8 cellular contexts compared by ENCODE assay signal in the genomic region with DNA sequence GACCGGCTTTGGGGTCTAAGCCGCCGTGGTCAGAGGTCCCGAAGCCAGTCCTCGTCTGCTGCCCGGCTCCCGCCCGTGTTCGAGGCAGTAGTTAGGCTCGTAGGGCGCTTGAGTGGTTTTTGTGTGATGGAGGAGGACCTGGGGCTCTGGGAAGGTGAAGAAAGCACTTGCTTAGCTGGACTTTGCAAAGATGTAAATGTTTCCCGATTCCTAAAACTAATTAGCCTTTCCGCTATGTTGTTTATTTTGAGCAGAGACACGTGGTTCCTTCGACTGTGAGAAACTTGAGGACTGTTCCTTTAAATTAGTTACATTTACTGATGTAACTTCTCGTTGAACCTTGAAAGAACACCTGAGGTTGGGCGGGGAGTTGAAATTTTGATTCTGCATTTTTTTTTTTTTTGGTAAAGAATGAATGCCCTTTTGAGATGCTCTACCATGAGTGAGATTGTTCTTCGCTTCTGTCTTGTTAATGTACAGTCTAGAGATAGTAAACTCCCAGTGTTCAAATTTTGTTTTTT. TPM values are rescaled to one million over a fixed set of nuclear protein-coding genes. Genes with fewer than 3 reads are reported as not detected.
DNase-seq lines count a peak whose midpoint lies in the region; ATAC-seq and TF ChIP-seq lines count a peak whose summit lies in the region.

No MANE protein-coding gene starts in this region.

- peaks cover 6 to 13% (median 9%) of the 10 kb centered on the region in 3 donors for H3K27me3 Mint-ChIP-seq in immature natural killer cell (ENCODE audit: low read depth in 3 of 3)

- H3K9me3 Mint-ChIP-seq in immature natural killer cell = no peaks in the 10 kb centered on the region

- H3K27ac ChIP-seq in ascending aorta = peak overlapping the region; percentile 99 to 100
- peak overlapping the region; percentile 96 for H3K27ac ChIP-seq in stomach smooth muscle (ENCODE audit: low read length)

- no peaks in the 10 kb centered on the region for H3K36me3 Mint-ChIP-seq in immature natural killer cell

- H3K4me1 ChIP-seq in ascending aorta (peaks cover 0 to 21% of the 10 kb centered on the region in 2 donors), stomach smooth muscle (ENCODE audit: control insufficient read depth, insufficient read depth, low read length) (no peaks in the 10 kb centered on the region)

- no peak for TF ChIP-seq CTCF in GM10266 (IDR thresholded peaks at IDR 0.05; ENCODE audit: control insufficient read depth, insufficient read depth, low read depth, missing control alignments)
- no peak for TF ChIP-seq CTCF in ascending aorta (IDR thresholded peaks at IDR 0.05)

- H3K27ac Mint-ChIP-seq in immature natural killer cell = peak overlapping the region; percentile 64 to 99 (median 92)

- H3K9me3 ChIP-seq in ascending aorta (no peaks in the 10 kb centered on the region), stomach smooth muscle (ENCODE audit: control insufficient read depth in 2 of 2, low read length in 2 of 2) (no peaks in the 10 kb centered on the region)

- intact Hi-C loops in ascending aorta (cut with DNase I) = loop anchor here (2.0 kb wide), 3 partner anchors 35 to 165 kb away; partner anchors contain the start of genes FBXO33, MIA2 and SEC23A

- H3K27me3 ChIP-seq in ascending aorta (no peaks in the 10 kb centered on the region), stomach smooth muscle (ENCODE audit: control insufficient read depth in 1 of 2, insufficient read depth in 2 of 2, low read length in 2 of 2) (no peaks in the 10 kb centered on the region)

- DNase-seq in GM10266 (ENCODE audit: extremely low spot score) (peak; percentile 19), NCI-H146 (lab: John Stamatoyannopoulos, UW) (peak; percentile 63), ascending aorta (ENCODE audit: low spot score in 2 of 2) (no peak), immature natural killer cell (no peak), HPDE6-E6E7 (ENCODE audit: extremely low spot score) (no peak), NCI-H774 (lab: John Stamatoyannopoulos, UW) (no peak)

- H3K4me3 ChIP-seq in ascending aorta (peak overlapping the region; percentile 93 to 94), stomach smooth muscle (ENCODE audit: low read length in 2 of 2) (peak overlapping the region; percentile 79 to 96)

- peak; percentile 5 for ATAC-seq in GM21786 (IDR thresholded peaks at IDR 0.05; ENCODE audit: unreplicated experiment)

- peaks cover 67 to 71% of the 10 kb centered on the region in 2 donors for H3K4me1 Mint-ChIP-seq in immature natural killer cell

- peak overlapping the region; percentile 77 to 95 (median 85) for H3K4me3 Mint-ChIP-seq in immature natural killer cell

- peak overlapping the region; percentile 92 to 96 for H3K9ac ChIP-seq in stomach smooth muscle (ENCODE audit: low read length in 2 of 2)

- no peaks in the 10 kb centered on the region for H3K36me3 ChIP-seq in ascending aorta
- no peaks in the 10 kb centered on the region for H3K36me3 ChIP-seq in stomach smooth muscle (ENCODE audit: control insufficient read depth in 2 of 2, insufficient read depth in 2 of 2, low read length in 2 of 2)

RNA-seq across cellular contexts. Expression of gene MIA2, which starts 33.9 kb away (rescaled TPM):
- total RNA-seq in ascending aorta = 14.4 TPM
- polyA plus RNA-seq in immature natural killer cell = 10 to 100 TPM; 14.1 to 38.6 (median 27.6) TPM

Comparison
In these comparisons a context has a peak if more than half of its experiments do, and no peak if none do; other contexts are left out.
1. DNase-seq: peak in GM10266 (single experiment) and NCI-H146 (single experiment); none in ascending aorta (0 of 2), immature natural killer cell (0 of 3), HPDE6-E6E7 (single experiment) and NCI-H774 (single experiment).